In genomic region chr12:120760349-120761245, GRCh38 we compare ENCODE assay signal across 13 cellular contexts. TPM values are rescaled to one million over a fixed set of nuclear protein-coding genes. Genes with fewer than 3 reads are reported as not detected.
DNase-seq lines count a peak whose midpoint lies in the region; ATAC-seq lines count a peak whose summit lies in the region.
"Had no signal": no experiment of that assay in that cellular context is flagged by ENCODE, and none has a peak within 500 bp of the region (broad histone marks: within the 10 kb centered on the region; RNA-seq: fewer than 3 reads in every experiment).

No MANE protein-coding gene starts in this region.

- H3K4me2 ChIP-seq in trophoblast cell (ENCODE audit: low read length), result peak overlapping the region; percentile 54

- peak overlapping the region; percentile 61 for H3K4me3 Mint-ChIP-seq in T-helper 17 cell
- H3K4me3 Mint-ChIP-seq: dendritic cell treated with granulocyte-macrophage colony-stimulating factor and Interleukin-4, amounts not matched to agents 40 ng/mL and 50 ng/mL, for 4 days had no signal

- peak overlapping the region; percentile 83 for H3K27ac Mint-ChIP-seq in T-helper 17 cell
- H3K27ac Mint-ChIP-seq: dendritic cell treated with granulocyte-macrophage colony-stimulating factor and Interleukin-4, amounts not matched to agents 40 ng/mL and 50 ng/mL, for 4 days had no signal

- ATAC-seq in T-helper 17 cell, result peak; percentile 84
- ATAC-seq in GM18511 (IDR thresholded peaks at IDR 0.05; ENCODE audit: unreplicated experiment), result no peak

- H3K9me3 ChIP-seq in T-helper 17 cell (ENCODE audit: control insufficient read depth, low read length, poor library complexity, severe bottlenecking) (no peaks in the 10 kb centered on the region), trophoblast cell (ENCODE audit: insufficient read depth, low read depth, low read length) (no peaks in the 10 kb centered on the region)
- H3K9me3 ChIP-seq: pancreas had no signal

- peaks cover 10% of the 10 kb centered on the region for H3K4me1 Mint-ChIP-seq in T-helper 17 cell

- H4K12ac ChIP-seq in trophoblast cell (ENCODE audit: low read depth, low read length), result no peak overlapping the region

- no peak overlapping the region for H3K4ac ChIP-seq in trophoblast cell (ENCODE audit: low read depth, low read length)

- H2AK5ac ChIP-seq in trophoblast cell (ENCODE audit: low read length), result no peak overlapping the region

- peak overlapping the region; percentile 35 for H3K27ac ChIP-seq in epithelial cell of prostate
- H3K27ac ChIP-seq in trophoblast cell (ENCODE audit: low read depth, low read length), result peak overlapping the region; percentile 76
- H3K27ac ChIP-seq: 22Rv1, pancreas had no signal

- peaks cover 25 to 30% of the 10 kb centered on the region in 2 experiments for H3K4me1 ChIP-seq in trophoblast cell (ENCODE audit: control insufficient read depth in 1 of 2, insufficient read depth in 2 of 2, low read length in 2 of 2)
- H3K4me1 ChIP-seq: pancreas had no signal

- H4K8ac ChIP-seq in trophoblast cell (ENCODE audit: low read depth, low read length), result no peak overlapping the region

- H3K23ac ChIP-seq in trophoblast cell (ENCODE audit: low read length), result no peak overlapping the region

- peak overlapping the region; percentile 3 for H3K14ac ChIP-seq in trophoblast cell (ENCODE audit: low read length)

- no peak overlapping the region for H2AFZ ChIP-seq in trophoblast cell (ENCODE audit: insufficient read depth, low read length, poor library complexity)

- H3K36me3 Mint-ChIP-seq in T-helper 17 cell (ENCODE audit: low read depth), result peaks cover 5% of the 10 kb centered on the region

- no peak overlapping the region for H3K18ac ChIP-seq in trophoblast cell (ENCODE audit: low read length)

- peaks cover 9 to 11% of the 10 kb centered on the region in 2 experiments for H3K36me3 ChIP-seq in trophoblast cell (ENCODE audit: control insufficient read depth in 1 of 2, insufficient read depth in 2 of 2, low read length in 2 of 2)

- no peak overlapping the region for H3K4me3 ChIP-seq in trophoblast cell (ENCODE audit: low read depth, low read length)
- H3K4me3 ChIP-seq: pancreas had no signal

- no CpG with 5 or more reads among the region's 20 CpGs for WGBS in trophoblast cell (ENCODE audit: extremely low coverage, insufficient coverage, insufficient read length)

- peak overlapping the region; percentile 45 for H4K91ac ChIP-seq in trophoblast cell (ENCODE audit: low read depth, low read length)

- H2BK120ac ChIP-seq in trophoblast cell (ENCODE audit: insufficient read depth, low read length, poor library complexity), result peak overlapping the region; percentile 48

- DNase-seq in NCI-H1417 (lab: John Stamatoyannopoulos, UW), result peak in 2 of 3 experiments; percentile 43 to 59
- no peak for DNase-seq in NCI-H1417 treated with DMSO at 0.1 percent for 48 hours (lab: John Stamatoyannopoulos, UW)
- DNase-seq in T-helper 17 cell, result no peak
- DNase-seq in epithelial cell of prostate (ENCODE audit: low read depth, low spot score), result no peak
- DNase-seq in trophoblast cell, result peak; percentile 92 to 96
- no peak for DNase-seq in NCI-H2227 treated with DMSO at 0.1 percent for 48 hours (lab: John Stamatoyannopoulos, UW)
- no peak for DNase-seq in NOMO-1 treated with dmso at 0.1 percent for 144 hours (lab: John Stamatoyannopoulos, UW; ENCODE audit: unreplicated experiment)
- DNase-seq: GDM1, pancreas, SHP77 treated with DMSO at 0.1 percent for 48 hours had no signal

- peaks cover 1% of the 10 kb centered on the region for H3K79me2 ChIP-seq in trophoblast cell (ENCODE audit: control insufficient read depth, insufficient read depth, low read length, poor library complexity)

- H3K79me1 ChIP-seq in trophoblast cell (ENCODE audit: low read length), result peaks cover 8% of the 10 kb centered on the region

- peak overlapping the region; percentile 73 for H2BK5ac ChIP-seq in trophoblast cell (ENCODE audit: low read depth, low read length, poor library complexity)

- H2BK12ac ChIP-seq in trophoblast cell (ENCODE audit: low read length), result peak overlapping the region; percentile 21

- no peaks in the 10 kb centered on the region for H3K27me3 ChIP-seq in trophoblast cell (ENCODE audit: insufficient read depth, low read length)
- H3K27me3 ChIP-seq: pancreas had no signal

- no peaks in the 10 kb centered on the region for H3K27me3 Mint-ChIP-seq in T-helper 17 cell

- no peak overlapping the region for H3K9ac ChIP-seq in trophoblast cell (ENCODE audit: low read length)

RNA-seq across cellular contexts. Expression of gene ACADS, which starts 35.0 kb away (rescaled TPM):
- total RNA-seq in T-helper 17 cell, result 10 to 100 TPM in 1 of 2 donors, 1 to 10 TPM in 1; 9.1 to 10.8 TPM
- 4.4 and 4.6 TPM in 2 replicates for polyA plus RNA-seq in trophoblast cell (2013)

RNA-seq across cellular contexts. Expression of gene UNC119B, which starts 50.3 kb away (rescaled TPM):
- total RNA-seq in T-helper 17 cell, result 10 to 100 TPM; 15.2 to 16.2 TPM
- 14.7 and 15.2 TPM in 2 replicates for polyA plus RNA-seq in trophoblast cell (2013)

Comparison
In these comparisons a context has a peak if more than half of its experiments do, and no peak if none do; other contexts are left out.
1. DNase-seq: peak in NCI-H1417 (2 of 3) and trophoblast cell (2 of 2); none in NCI-H1417 treated with DMSO at 0.1 percent for 48 hours (single experiment), T-helper 17 cell (0 of 3), epithelial cell of prostate (single experiment), NCI-H2227 treated with DMSO at 0.1 percent for 48 hours (single experiment) and NOMO-1 treated with dmso at 0.1 percent for 144 hours (single experiment).